23 cellular contexts compared by ENCODE assay signal in genomic region chr13:101977475-101977874, GRCh38.
DNase-seq lines count a peak whose midpoint lies in the region; ATAC-seq and TF ChIP-seq lines count a peak whose summit lies in the region.
"Had no signal": no experiment of that assay in that cellular context is flagged by ENCODE, and none has a peak within 500 bp of the region (broad histone marks: within the 10 kb centered on the region; RNA-seq: fewer than 3 reads in every experiment).

No MANE protein-coding gene starts in this region.

- ATAC-seq in left cardiac atrium (peak in 1 of 2 donors; percentile 49), Right ventricle myocardium superior (ENCODE audit: poor library complexity) (no peak), GM18868 (IDR thresholded peaks at IDR 0.05; ENCODE audit: unreplicated experiment) (no peak), upper lobe of left lung (ENCODE audit: low FRiP score in 2 of 2) (no peak)
- ATAC-seq: activated naive CD4-positive, alpha-beta T cell treated with anti-CD3 and anti-CD28 coated beads, Interleukin-2, amount 50 U/mL, for 72 hours; upper lobe of right lung; WTC11 had no signal

- H3K4me1 ChIP-seq in urinary bladder (ENCODE audit: insufficient read depth) (no peaks in the 10 kb centered on the region), upper lobe of left lung (no peaks in the 10 kb centered on the region)

- H3K36me3 ChIP-seq in urinary bladder (ENCODE audit: insufficient read depth) (no peaks in the 10 kb centered on the region), upper lobe of left lung (no peaks in the 10 kb centered on the region)
- H3K36me3 ChIP-seq: ascending aorta, upper lobe of right lung had no signal

- DNase-seq in left cardiac atrium, result peak; percentile 24
- DNase-seq in Right ventricle myocardium superior, result no peak
- peak; percentile 73 for DNase-seq in NCI-H2171 treated with DMSO at 0.1 percent for 48 hours (lab: John Stamatoyannopoulos, UW)
- DNase-seq in cardiac fibroblast (ENCODE audit: low read depth in 2 of 2), result peak; percentile 1 to 3
- DNase-seq in upper lobe of left lung, result no peak
- DNase-seq in SHP77 (lab: John Stamatoyannopoulos, UW), result no peak
- DNase-seq: activated CD8-positive, alpha-beta memory T cell treated with anti-CD3 and anti-CD28 coated beads, Interleukin-2, amount 50 U/mL, for 48 hours; EL; H9; head of caudate nucleus; NCI-H2081 treated with DMSO at 0.1 percent for 48 hours; NCI-H526; stimulated activated CD4-positive, alpha-beta T cell treated with anti-CD3 and anti-CD28 coated beads, Interleukin-1b, Interleukin-23, amount 100 ng/mL, for 48 hours; T-helper 9 cell; upper lobe of right lung had no signal

- no peak for TF ChIP-seq CTCF in cardiac fibroblast (IDR thresholded peaks at IDR 0.05; ENCODE audit: low read depth, low read length)
- no peak for TF ChIP-seq CTCF in upper lobe of left lung (IDR thresholded peaks at IDR 0.05)

- intact Hi-C loops in left cardiac atrium (cut with DNase I), result no loop called here
- intact Hi-C loops in Right ventricle myocardium superior (cut with DNase I), result no loop called here

- WGBS in urinary bladder, result 25% methylated on average over 3 of the region's 3 CpGs
- 42 to 52% methylated on average over 3 of the region's 3 CpGs for WGBS in upper lobe of left lung, 2 donors

- H3K27me3 ChIP-seq in upper lobe of left lung, result no peaks in the 10 kb centered on the region
- H3K27me3 ChIP-seq: ascending aorta, upper lobe of right lung had no signal

- no peak for TF ChIP-seq EP300 in upper lobe of left lung (IDR thresholded peaks at IDR 0.05)

- TF ChIP-seq POLR2A in upper lobe of left lung (IDR thresholded peaks at IDR 0.05), result no peak

- H3K4me3 ChIP-seq in cardiac fibroblast (replicated peaks in 1 of 2; ENCODE audit: low read depth in 2 of 2, low read length in 2 of 2) (no peak overlapping the region), urinary bladder (ENCODE audit: low read depth, low read length) (no peak overlapping the region), upper lobe of left lung (no peak overlapping the region)
- H3K4me3 ChIP-seq: ascending aorta, dorsolateral prefrontal cortex, skin epidermis, upper lobe of right lung had no signal

- no peaks in the 10 kb centered on the region for H3K9me3 ChIP-seq in upper lobe of left lung
- H3K9me3 ChIP-seq: ascending aorta, upper lobe of right lung had no signal

- H3K27ac ChIP-seq in urinary bladder (ENCODE audit: low read depth), result peak overlapping the region; percentile 18
- H3K27ac ChIP-seq in upper lobe of left lung, result no peak overlapping the region
- H3K27ac ChIP-seq: ascending aorta, KMS-11, skin epidermis, upper lobe of right lung had no signal

Comparison
In these comparisons a context has a peak if more than half of its experiments do, and no peak if none do; other contexts are left out.
1. DNase-seq: peak in left cardiac atrium (single experiment), NCI-H2171 treated with DMSO at 0.1 percent for 48 hours (single experiment) and cardiac fibroblast (2 of 2); none in Right ventricle myocardium superior (single experiment), upper lobe of left lung (0 of 2) and SHP77 (0 of 2).